1 cellular context compared by ENCODE assay signal in the genomic region with DNA sequence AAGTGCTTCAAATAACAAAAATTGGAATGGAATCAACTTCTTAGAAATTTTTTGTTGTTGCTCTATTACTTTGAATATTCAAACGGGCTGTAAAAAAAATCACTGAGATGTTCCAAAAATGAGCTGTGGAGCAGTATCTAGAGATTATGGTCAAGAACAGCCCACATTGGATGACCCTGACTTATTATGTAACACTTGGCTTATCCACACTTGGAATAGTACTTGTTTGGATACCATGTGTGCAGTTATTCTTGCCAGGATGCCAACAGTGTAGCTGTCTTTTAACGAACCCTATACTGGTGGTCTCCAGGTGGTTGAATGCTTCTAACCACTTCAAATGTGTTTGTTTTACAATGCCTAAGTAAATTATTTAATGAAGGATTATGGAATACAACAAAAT.
TF ChIP-seq lines count a peak whose summit lies in the region.

No MANE protein-coding gene starts in this region.

TF ChIP-seq in IMR-90, 13 proteins besides CTCF, POLR2A, EP300 and RAD21 (continued from another document):
- TF ChIP-seq, protein P1, sequence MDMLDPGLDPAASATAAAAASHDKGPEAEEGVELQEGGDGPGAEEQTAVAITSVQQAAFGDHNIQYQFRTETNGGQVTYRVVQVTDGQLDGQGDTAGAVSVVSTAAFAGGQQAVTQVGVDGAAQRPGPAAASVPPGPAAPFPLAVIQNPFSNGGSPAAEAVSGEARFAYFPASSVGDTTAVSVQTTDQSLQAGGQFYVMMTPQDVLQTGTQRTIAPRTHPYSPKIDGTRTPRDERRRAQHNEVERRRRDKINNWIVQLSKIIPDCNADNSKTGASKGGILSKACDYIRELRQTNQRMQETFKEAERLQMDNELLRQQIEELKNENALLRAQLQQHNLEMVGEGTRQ (IDR thresholded peaks at IDR 0.05; ENCODE audit: low read depth, low read length), result no peak
- TF ChIP-seq MAFK (IDR thresholded peaks at IDR 0.05; ENCODE audit: low read depth, low read length) (no peak), CHD1 (IDR thresholded peaks at IDR 0.05; ENCODE audit: low read depth, low read length) (no peak), BHLHE40 (IDR thresholded peaks at IDR 0.05; ENCODE audit: low read depth, low read length) (no peak), FOS (IDR thresholded peaks at IDR 0.05; ENCODE audit: low read depth, low read length) (no peak)
